Comparison of ENCODE assay signal across 9 cellular contexts in genomic region chr16:74577882-74578366, GRCh38. TPM values are rescaled to one million over a fixed set of nuclear protein-coding genes. Genes with fewer than 3 reads are reported as not detected.
A peak's percentile ranks its signal among the peaks of the same experiment; 100 is the strongest.
DNase-seq lines count a peak whose midpoint lies in the region; ATAC-seq, FAIRE-seq and TF ChIP-seq lines count a peak whose summit lies in the region.
"Had no signal": no experiment of that assay in that cellular context is flagged by ENCODE, and none has a peak within 500 bp of the region (broad histone marks: within the 10 kb centered on the region; RNA-seq: fewer than 3 reads in every experiment).

No MANE protein-coding gene starts in this region.

- dilution Hi-C loops in endothelial cell of umbilical vein (cut with MboI; ENCODE audit: extremely low pct_ligation_motif_present, low sequenced_read_pairs) = no loop called here

- no peak for TF ChIP-seq EP300 in A549 (IDR thresholded peaks at IDR 0.05)

- H3K9me3 ChIP-seq in A549 (no peaks in the 10 kb centered on the region), endothelial cell of umbilical vein (replicated peaks; ENCODE audit: control insufficient read depth, insufficient read depth, low read length) (no peaks in the 10 kb centered on the region)

- intact Hi-C loops in endothelial cell of umbilical vein (cut with micrococcal nuclease) = loop anchor here (2.0 kb wide), 1 partner anchor 17 kb away; no protein-coding TSS in a partner anchor

- DNase-seq in A549 (ENCODE audit: low read depth in 1 of 2, low spot score in 1 of 2) (no peak), GM12865 (ENCODE audit: low read depth) (peak; percentile 34), RCC 7860 (ENCODE audit: low spot score) (peak; percentile 19), endothelial cell of umbilical vein (ENCODE audit: low read depth, low spot score) (peak; percentile 65), HK-2 (ENCODE audit: unreplicated experiment) (no peak), inferior parietal cortex (ENCODE audit: extremely low spot score) (no peak)
- DNase-seq: occipital lobe had no signal

- no peaks in the 10 kb centered on the region for H3K27me3 ChIP-seq in endothelial cell of umbilical vein (ENCODE audit: control insufficient read depth in 2 of 2, insufficient read depth in 2 of 2, low read length in 2 of 2)

- H3K4me1 ChIP-seq in A549 (peaks cover 20% of the 10 kb centered on the region), endothelial cell of umbilical vein (ENCODE audit: control insufficient read depth, extremely low read depth, insufficient read depth, low read length) (peaks cover 16% of the 10 kb centered on the region)

- no peaks in the 10 kb centered on the region for H4K20me1 ChIP-seq in endothelial cell of umbilical vein (replicated peaks; ENCODE audit: control insufficient read depth, extremely low read depth, insufficient read depth, low read length)

- H3K4me3 ChIP-seq in A549 (no peak overlapping the region), GM12865 (ENCODE audit: low read depth, low read length) (no peak overlapping the region), endothelial cell of umbilical vein (replicated peaks in 1 of 3; ENCODE audit: insufficient read depth in 1 of 3, low read depth in 1 of 3, low read length in 3 of 3) (no peak overlapping the region)

- H3K4me2 ChIP-seq in A549 (peak overlapping the region; percentile 58), endothelial cell of umbilical vein (ENCODE audit: insufficient read depth, low read length) (peak overlapping the region; percentile 63)

- no peak overlapping the region for H2AFZ ChIP-seq in endothelial cell of umbilical vein (ENCODE audit: low read depth, low read length)

- no peak overlapping the region for H3K9ac ChIP-seq in endothelial cell of umbilical vein (replicated peaks; ENCODE audit: extremely low read depth, insufficient read depth, low read length)

- no peaks in the 10 kb centered on the region for H3K36me3 ChIP-seq in endothelial cell of umbilical vein (ENCODE audit: control insufficient read depth in 2 of 2, extremely low read depth in 1 of 2, insufficient read depth in 2 of 2, low read length in 2 of 2)

- peak overlapping the region in 1 of 2 experiments; percentile 27; a peak in 1 of 6 replicates for H3K27ac ChIP-seq in A549
- peak overlapping the region; percentile 5 for H3K27ac ChIP-seq in endothelial cell of umbilical vein (ENCODE audit: insufficient read depth, low read depth, low read length)

- CTCF ChIA-PET in A549 (lab: Yijun Ruan, JAX) = no interaction called here
- CTCF ChIA-PET in endothelial cell of umbilical vein (lab: Charles Lee) = interaction anchor here (0.9 to 2.4 kb wide), 5 partner anchors 9 to 103 kb away, joined by 3 to 7 read pairs (median 4); no protein-coding TSS in a partner anchor

- ATAC-seq in A549 = no peak
- ATAC-seq in GM18907 (IDR thresholded peaks at IDR 0.05; ENCODE audit: unreplicated experiment) = no peak
- no peak for ATAC-seq in GM21737 (IDR thresholded peaks at IDR 0.05; ENCODE audit: unreplicated experiment)

- no TSS peak for BruUV-seq in endothelial cell of umbilical vein (replicated peaks; lab: Mats Ljungman, UMichigan)

- no peaks in the 10 kb centered on the region for H3K9me1 ChIP-seq in endothelial cell of umbilical vein (replicated peaks; ENCODE audit: control insufficient read depth, extremely low read depth, insufficient read depth, low read length)

- TF ChIP-seq POLR2A in A549 (IDR thresholded peaks at IDR 0.05; ENCODE audit: low read length) = no peak
- TF ChIP-seq POLR2A in endothelial cell of umbilical vein (IDR thresholded peaks at IDR 0.05; ENCODE audit: low read depth, low read length) = no peak

- peaks cover 72% of the 10 kb centered on the region for H3K79me2 ChIP-seq in endothelial cell of umbilical vein (ENCODE audit: control insufficient read depth, insufficient read depth, low read length)

- 31% methylated on average over 2 of the region's 2 CpGs for WGBS in A549 (ENCODE audit: missing lambda C conversion rate)

- POLR2A ChIA-PET in A549 (lab: Yijun Ruan, JAX) = interaction anchor here (1.0 kb wide), 1 partner anchor 29 kb away, joined by 4 read pairs; the partner anchor contains the start of gene GLG1
- POLR2A ChIA-PET in endothelial cell of umbilical vein (lab: Charles Lee) = interaction anchor here (0.6 kb wide), 1 partner anchor 21 kb away, joined by 4 read pairs; no protein-coding TSS in a partner anchor

- TF ChIP-seq RAD21 in A549 (conservative IDR thresholded peaks at IDR 0.05 in 1 of 2, IDR thresholded peaks at IDR 0.05 in 1 of 2) = no peak

- no peak for TF ChIP-seq CTCF in A549 (IDR thresholded peaks at IDR 0.05)
- TF ChIP-seq CTCF in GM12865 (IDR thresholded peaks at IDR 0.05; ENCODE audit: insufficient read depth, low read depth, low read length, missing control alignments) = no peak
- no peak for TF ChIP-seq CTCF in endothelial cell of umbilical vein (IDR thresholded peaks at IDR 0.05; ENCODE audit: extremely low read depth in 1 of 2, insufficient read depth in 1 of 2, low read depth in 1 of 2, low read length in 2 of 2)

- FAIRE-seq in A549 (lab: Jason Lieb, UNC) (no peak), RCC 7860 (lab: Jason Lieb, UNC) (no peak), endothelial cell of umbilical vein (lab: Jason Lieb, UNC) (peak; percentile 69)

TF ChIP-seq in A549, 52 proteins besides CTCF, POLR2A, EP300 and RAD21:
- TF ChIP-seq EHF (CRISPR knock-in tag; IDR thresholded peaks at IDR 0.05) (no peak), ZC3H11A (IDR thresholded peaks at IDR 0.05) (no peak), SMC3 (IDR thresholded peaks at IDR 0.05) (no peak), CBX2 (IDR thresholded peaks at IDR 0.05; ENCODE audit: borderline replicate concordance, low read depth) (no peak), FOSL2 (IDR thresholded peaks at IDR 0.05) (no peak; the same call in 1 of the 2 replicates), FOSL2 (CRISPR knock-in tag; IDR thresholded peaks at IDR 0.05) (peak; percentile 83), JUNB (IDR thresholded peaks at IDR 0.05) (0 out of 2 replicates have a peak, but pooled peaks have one; percentile 37)
- TF ChIP-seq, protein P1, sequence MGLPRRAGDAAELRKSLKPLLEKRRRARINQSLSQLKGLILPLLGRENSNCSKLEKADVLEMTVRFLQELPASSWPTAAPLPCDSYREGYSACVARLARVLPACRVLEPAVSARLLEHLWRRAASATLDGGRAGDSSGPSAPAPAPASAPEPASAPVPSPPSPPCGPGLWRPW (IDR thresholded peaks at IDR 0.05) = no peak

TF ChIP-seq in endothelial cell of umbilical vein, 7 proteins besides CTCF, POLR2A, EP300 and RAD21:
- TF ChIP-seq JUN (IDR thresholded peaks at IDR 0.05; ENCODE audit: borderline replicate concordance, insufficient read depth, insufficient read length, low read depth) (peak; percentile 81), POLR2AphosphoS5 (IDR thresholded peaks at IDR 0.05; ENCODE audit: insufficient read depth, low read depth, low read length) (no peak), GATA2 (IDR thresholded peaks at IDR 0.05; ENCODE audit: insufficient read depth, insufficient read length, low read depth, low read length) (no peak), FOS (IDR thresholded peaks at IDR 0.05; ENCODE audit: borderline replicate concordance, insufficient read depth, low read length) (peak; percentile 86), MYC (IDR thresholded peaks at IDR 0.05; ENCODE audit: low read depth, low read length) (no peak), EZH2 (IDR thresholded peaks at IDR 0.05; ENCODE audit: borderline replicate concordance, low read depth, low read length, severe bottlenecking) (no peak)
- TF ChIP-seq, protein P2, sequence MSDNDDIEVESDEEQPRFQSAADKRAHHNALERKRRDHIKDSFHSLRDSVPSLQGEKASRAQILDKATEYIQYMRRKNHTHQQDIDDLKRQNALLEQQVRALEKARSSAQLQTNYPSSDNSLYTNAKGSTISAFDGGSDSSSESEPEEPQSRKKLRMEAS (IDR thresholded peaks at IDR 0.05; ENCODE audit: insufficient read depth, insufficient read length) = no peak

RNA-seq across cellular contexts. Expression of gene GLG1, which starts 29.0 kb away (rescaled TPM):
- polyA plus RNA-seq in A549 (2011; rRNA removed) (90.6 and 91.7 TPM in 2 replicates), A549 (2017; fragmentation: RNase III; extraction: RNeasy Plus Mini Kit Qiagen cat#74134 plus additional on column Dnase treatment) (47.3 to 53.5 TPM (median 51.9 TPM) in 3 replicates), endothelial cell of umbilical vein (72.9 and 86.3 TPM in 2 replicates)
- 21.0 and 21.5 TPM in 2 replicates for polyA plus RNA-seq in A549 (2012; cell fraction: cytosol; rRNA removed)
- 47.7 and 69.8 TPM in 2 replicates for polyA plus RNA-seq in A549 (2012; cell fraction: nucleus; rRNA removed)
- 107 and 110 TPM in 2 replicates for polyA minus RNA-seq in A549 (2011; rRNA and poly(A)+ RNA removed)
- 150 and 165 TPM in 2 replicates for total RNA-seq in endothelial cell of umbilical vein
- 93.4 and 103 TPM in 2 replicates for polyA plus RNA-seq in endothelial cell of umbilical vein (2011; cell fraction: cytosol; rRNA removed)
- 115 and 146 TPM in 2 replicates for polyA plus RNA-seq in endothelial cell of umbilical vein (2011; cell fraction: nucleus; rRNA removed)
- 132 and 142 TPM in 2 replicates for polyA plus RNA-seq in endothelial cell of umbilical vein (2012)
- polyA minus RNA-seq in endothelial cell of umbilical vein = 214 and 233 TPM in 2 replicates
- polyA minus RNA-seq in endothelial cell of umbilical vein (2011; cell fraction: cytosol; rRNA and poly(A)+ RNA removed) = 28.1 TPM
- polyA minus RNA-seq in endothelial cell of umbilical vein (2011; cell fraction: nucleus; rRNA and poly(A)+ RNA removed) = 98.2 and 141 TPM in 2 replicates

Comparison
In these comparisons a context has a peak if more than half of its experiments do, and no peak if none do; other contexts are left out.
1. DNase-seq: peak in GM12865 (single experiment), RCC 7860 (single experiment) and endothelial cell of umbilical vein (single experiment); none in A549 (0 of 2), HK-2 (single experiment) and inferior parietal cortex (single experiment).